Comparison of ENCODE assay signal across 7 cellular contexts in the genomic region with DNA sequence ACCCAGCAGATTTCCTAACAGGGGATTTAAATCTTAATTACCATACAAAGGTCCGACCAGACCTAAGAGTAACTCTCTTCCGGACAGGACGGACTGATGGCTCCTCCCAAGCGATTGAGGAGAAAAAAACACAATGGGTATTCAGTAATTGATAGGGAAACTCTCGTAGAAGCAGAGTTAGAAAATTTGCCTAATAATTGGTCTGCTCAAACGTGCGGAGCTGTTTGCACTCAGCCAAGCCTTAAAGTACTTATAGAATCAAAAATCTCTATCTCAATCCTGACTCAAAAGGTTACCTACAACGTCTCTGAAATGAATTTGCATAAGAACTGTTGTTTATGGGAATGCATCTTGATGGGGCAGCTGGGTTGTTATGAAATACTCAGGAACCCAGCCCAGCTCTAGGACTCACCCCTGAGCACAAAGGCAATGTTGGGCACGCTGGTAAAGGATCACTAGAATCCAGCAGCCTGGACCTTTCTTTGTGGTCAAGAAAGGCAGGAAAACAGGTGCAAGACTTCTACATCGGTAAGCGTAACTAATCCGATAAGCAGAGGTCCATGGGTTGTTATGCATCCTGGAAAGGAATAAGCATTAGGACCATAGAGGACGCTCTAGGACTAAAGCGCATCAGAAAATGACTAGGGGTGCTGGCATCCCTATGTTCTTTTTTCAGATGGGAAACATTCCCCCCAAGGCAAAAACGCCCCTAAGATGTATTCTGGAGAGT. TPM values are rescaled to one million over a fixed set of nuclear protein-coding genes. Genes with fewer than 3 reads are reported as not detected.
DNase-seq lines count a peak whose midpoint lies in the region; ATAC-seq and TF ChIP-seq lines count a peak whose summit lies in the region.
"Not testable (repeated sequence)": the region's sequence is repeated elsewhere in the genome, so short reads cannot be mapped to it uniquely, and the experiment has no call there.

No MANE protein-coding gene starts in this region.

- H3K36me3 Mint-ChIP-seq in GM23338 (ENCODE audit: low read depth); endodermal cell (ENCODE audit: low read depth); osteocyte (ENCODE audit: unreplicated experiment): not testable (repeated sequence)

- not testable (repeated sequence) for H3K9ac ChIP-seq in endodermal cell (ENCODE audit: extremely low read depth, low read length, poor library complexity, severe bottlenecking)

- 0 out of 4 replicates have a peak, but pooled peaks of 1 of the 2 experiments have one; percentile 5 for TF ChIP-seq CTCF in GM23338 (conservative IDR thresholded peaks at IDR 0.05; ENCODE audit: low read depth in 2 of 2)
- not testable (repeated sequence) for TF ChIP-seq CTCF in PC-9 (conservative IDR thresholded peaks at IDR 0.05); endodermal cell (conservative IDR thresholded peaks at IDR 0.05); osteocyte (IDR thresholded peaks at IDR 0.05)
- peak; percentile 23; the same call in 1 of the 2 replicates for TF ChIP-seq CTCF in WERI-Rb-1 (IDR thresholded peaks at IDR 0.05; ENCODE audit: low read depth, low read length)

- intact Hi-C loops in PC-9 (cut with micrococcal nuclease; ENCODE audit: unreplicated experiment): not testable (repeated sequence)

- H3K9me3 ChIP-seq in PC-9 (ENCODE audit: insufficient read depth, low read depth); WERI-Rb-1 (ENCODE audit: severe bottlenecking); endodermal cell (ENCODE audit: control insufficient read depth, low read length): not testable (repeated sequence)

- H3K4me1 ChIP-seq in GM23338 (ENCODE audit: insufficient read depth); endodermal cell (ENCODE audit: control insufficient read depth, insufficient read depth, low read length): not testable (repeated sequence)
- peaks cover 44% of the 10 kb centered on the region for H3K4me1 ChIP-seq in PC-9 (replicated peaks; ENCODE audit: insufficient read depth)

- H3K27ac Mint-ChIP-seq in GM23338; osteocyte (ENCODE audit: unreplicated experiment): not testable (repeated sequence)
- H3K27ac Mint-ChIP-seq in endodermal cell: peak overlapping the region; percentile 37

- not testable (repeated sequence) for H3K4me1 Mint-ChIP-seq in GM23338; osteocyte (ENCODE audit: unreplicated experiment)
- peaks cover 11% of the 10 kb centered on the region for H3K4me1 Mint-ChIP-seq in endodermal cell

- WGBS in endodermal cell (ENCODE audit: insufficient coverage in 1 of 2, insufficient read length in 1 of 2), 2 experiments: 88 to 95% methylated on average over 11 to 15 of the region's 15 CpGs

- not testable (repeated sequence) for H3K9me3 Mint-ChIP-seq in GM23338; endodermal cell; osteocyte (ENCODE audit: unreplicated experiment)

- POLR2A ChIA-PET in PC-9 (lab: Charles Lee; ENCODE audit: unreplicated experiment): not testable (repeated sequence)

- not testable (repeated sequence) for DNase-seq in GM23338 (ENCODE audit: low spot score); PC-9; endodermal cell
- DNase-seq in NCI-H1048 (lab: John Stamatoyannopoulos, UW) (peak; percentile 56), NCI-H526 treated with DMSO at 0.1 percent for 48 hours (lab: John Stamatoyannopoulos, UW) (peak; percentile 58), WERI-Rb-1 (peak; percentile 56), osteocyte (ENCODE audit: extremely low spot score, unreplicated experiment) (peak; percentile 54)

- H3K79me2 ChIP-seq in GM23338 (replicated peaks; ENCODE audit: insufficient read depth); PC-9 (ENCODE audit: low read depth): not testable (repeated sequence)

- not testable (repeated sequence) for H4K20me1 ChIP-seq in GM23338 (replicated peaks; ENCODE audit: insufficient read depth); PC-9 (ENCODE audit: insufficient read depth)

- not testable (repeated sequence) for H3K27me3 Mint-ChIP-seq in GM23338 (ENCODE audit: insufficient read depth, low read depth, poor library complexity); endodermal cell (ENCODE audit: insufficient read depth); osteocyte (ENCODE audit: unreplicated experiment)

- not testable (repeated sequence) for H3K4me3 Mint-ChIP-seq in GM23338; endodermal cell; osteocyte (ENCODE audit: unreplicated experiment)

- H3K36me3 ChIP-seq in GM23338 (ENCODE audit: insufficient read depth); PC-9 (ENCODE audit: low read depth); WERI-Rb-1; endodermal cell (ENCODE audit: control insufficient read depth, insufficient read depth, low read length): not testable (repeated sequence)

- not testable (repeated sequence) for H3K9me2 ChIP-seq in GM23338 (ENCODE audit: insufficient read depth); PC-9 (ENCODE audit: insufficient read depth)

- not testable (repeated sequence) for BruUV-seq in PC-9 (replicated peaks; lab: Mats Ljungman, UMichigan)

- not testable (repeated sequence) for ATAC-seq in GM23338

- H3K27me3 ChIP-seq in GM23338 (ENCODE audit: insufficient read depth); PC-9 (ENCODE audit: insufficient read depth, low read depth); WERI-Rb-1 (ENCODE audit: insufficient read depth, low read depth, severe bottlenecking); endodermal cell (ENCODE audit: control insufficient read depth, insufficient read depth, low read length, poor library complexity, severe bottlenecking): not testable (repeated sequence)

- H3K4me2 ChIP-seq in GM23338 (0 out of 2 replicates have a peak overlapping the region, but pooled peaks have one; percentile 8), PC-9 (peak overlapping the region; percentile 64)

- CTCF ChIA-PET in PC-9 (lab: Charles Lee): not testable (repeated sequence)

- peak overlapping the region; percentile 45; the same call in 1 of the 2 replicates for H2AFZ ChIP-seq in GM23338
- H2AFZ ChIP-seq in PC-9: not testable (repeated sequence)

- not testable (repeated sequence) for H3K4me3 ChIP-seq in GM23338; WERI-Rb-1 (ENCODE audit: low read depth, low read length); endodermal cell (ENCODE audit: low read length)
- H3K4me3 ChIP-seq in PC-9: 0 out of 2 replicates have a peak overlapping the region, but pooled peaks have one; percentile 12

- H3K27ac ChIP-seq in GM23338 (ENCODE audit: low read depth); PC-9; endodermal cell (ENCODE audit: low read depth, low read length): not testable (repeated sequence)
- H3K27ac ChIP-seq in WERI-Rb-1: peak overlapping the region; percentile 43

- H3F3A ChIP-seq in GM23338 (replicated peaks; ENCODE audit: low read depth): not testable (repeated sequence)
- H3F3A ChIP-seq in PC-9 (ENCODE audit: insufficient read depth, low read depth): peaks cover 15% of the 10 kb centered on the region

RNA-seq across cellular contexts. Expression of a gene that starts 8.7 kb away (rescaled TPM):
- total RNA-seq in GM23338 (2014; rRNA removed; shearing (Covaris generic)): 43.0 and 48.6 TPM in 2 replicates
- 22.3 and 23.7 TPM in 2 replicates for polyA plus RNA-seq in GM23338 (2016; fragmentation: Nextera tagmentation; extraction: Ambion mirVana)
- total RNA-seq in PC-9 (2021) (63.0 and 73.2 TPM in 2 replicates), endodermal cell (100 to 1,000 TPM in 1 of 2 donors, 10 to 100 TPM in 1; 84.1 to 103 TPM), osteocyte (100 and 102 TPM in 2 replicates)
- polyA plus RNA-seq in endodermal cell (2013, experiment 1 of 2): 68.5 TPM
- 68.6 TPM for polyA plus RNA-seq in endodermal cell (2013, experiment 2 of 2)
